In the genomic region with DNA sequence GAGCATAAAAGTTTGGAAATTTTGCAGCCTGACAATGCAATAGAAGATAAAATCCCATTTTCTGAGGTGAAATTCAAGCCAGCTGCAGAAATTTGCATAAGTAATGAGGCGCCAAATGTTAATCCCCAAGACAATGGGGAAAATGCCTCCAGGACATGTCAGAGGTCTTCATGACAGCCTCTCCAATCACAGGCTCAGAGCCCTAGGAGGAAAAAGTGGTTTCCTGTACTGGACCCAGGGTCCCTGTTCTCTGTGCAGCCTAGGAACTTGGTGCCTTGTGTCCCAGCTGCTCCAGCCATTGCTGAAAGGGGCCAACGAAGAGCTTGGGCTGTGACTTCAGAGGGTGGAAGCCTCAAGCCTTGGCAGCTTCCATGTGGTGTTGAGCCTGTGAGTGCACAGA, we compare ENCODE assay signal across 2 cellular contexts.
TF ChIP-seq lines count a peak whose summit lies in the region.

No MANE protein-coding gene starts in this region.

TF ChIP-seq in GM23338, 12 proteins besides CTCF, POLR2A, EP300 and RAD21 (continued from another document):
- TF ChIP-seq, protein P1, sequence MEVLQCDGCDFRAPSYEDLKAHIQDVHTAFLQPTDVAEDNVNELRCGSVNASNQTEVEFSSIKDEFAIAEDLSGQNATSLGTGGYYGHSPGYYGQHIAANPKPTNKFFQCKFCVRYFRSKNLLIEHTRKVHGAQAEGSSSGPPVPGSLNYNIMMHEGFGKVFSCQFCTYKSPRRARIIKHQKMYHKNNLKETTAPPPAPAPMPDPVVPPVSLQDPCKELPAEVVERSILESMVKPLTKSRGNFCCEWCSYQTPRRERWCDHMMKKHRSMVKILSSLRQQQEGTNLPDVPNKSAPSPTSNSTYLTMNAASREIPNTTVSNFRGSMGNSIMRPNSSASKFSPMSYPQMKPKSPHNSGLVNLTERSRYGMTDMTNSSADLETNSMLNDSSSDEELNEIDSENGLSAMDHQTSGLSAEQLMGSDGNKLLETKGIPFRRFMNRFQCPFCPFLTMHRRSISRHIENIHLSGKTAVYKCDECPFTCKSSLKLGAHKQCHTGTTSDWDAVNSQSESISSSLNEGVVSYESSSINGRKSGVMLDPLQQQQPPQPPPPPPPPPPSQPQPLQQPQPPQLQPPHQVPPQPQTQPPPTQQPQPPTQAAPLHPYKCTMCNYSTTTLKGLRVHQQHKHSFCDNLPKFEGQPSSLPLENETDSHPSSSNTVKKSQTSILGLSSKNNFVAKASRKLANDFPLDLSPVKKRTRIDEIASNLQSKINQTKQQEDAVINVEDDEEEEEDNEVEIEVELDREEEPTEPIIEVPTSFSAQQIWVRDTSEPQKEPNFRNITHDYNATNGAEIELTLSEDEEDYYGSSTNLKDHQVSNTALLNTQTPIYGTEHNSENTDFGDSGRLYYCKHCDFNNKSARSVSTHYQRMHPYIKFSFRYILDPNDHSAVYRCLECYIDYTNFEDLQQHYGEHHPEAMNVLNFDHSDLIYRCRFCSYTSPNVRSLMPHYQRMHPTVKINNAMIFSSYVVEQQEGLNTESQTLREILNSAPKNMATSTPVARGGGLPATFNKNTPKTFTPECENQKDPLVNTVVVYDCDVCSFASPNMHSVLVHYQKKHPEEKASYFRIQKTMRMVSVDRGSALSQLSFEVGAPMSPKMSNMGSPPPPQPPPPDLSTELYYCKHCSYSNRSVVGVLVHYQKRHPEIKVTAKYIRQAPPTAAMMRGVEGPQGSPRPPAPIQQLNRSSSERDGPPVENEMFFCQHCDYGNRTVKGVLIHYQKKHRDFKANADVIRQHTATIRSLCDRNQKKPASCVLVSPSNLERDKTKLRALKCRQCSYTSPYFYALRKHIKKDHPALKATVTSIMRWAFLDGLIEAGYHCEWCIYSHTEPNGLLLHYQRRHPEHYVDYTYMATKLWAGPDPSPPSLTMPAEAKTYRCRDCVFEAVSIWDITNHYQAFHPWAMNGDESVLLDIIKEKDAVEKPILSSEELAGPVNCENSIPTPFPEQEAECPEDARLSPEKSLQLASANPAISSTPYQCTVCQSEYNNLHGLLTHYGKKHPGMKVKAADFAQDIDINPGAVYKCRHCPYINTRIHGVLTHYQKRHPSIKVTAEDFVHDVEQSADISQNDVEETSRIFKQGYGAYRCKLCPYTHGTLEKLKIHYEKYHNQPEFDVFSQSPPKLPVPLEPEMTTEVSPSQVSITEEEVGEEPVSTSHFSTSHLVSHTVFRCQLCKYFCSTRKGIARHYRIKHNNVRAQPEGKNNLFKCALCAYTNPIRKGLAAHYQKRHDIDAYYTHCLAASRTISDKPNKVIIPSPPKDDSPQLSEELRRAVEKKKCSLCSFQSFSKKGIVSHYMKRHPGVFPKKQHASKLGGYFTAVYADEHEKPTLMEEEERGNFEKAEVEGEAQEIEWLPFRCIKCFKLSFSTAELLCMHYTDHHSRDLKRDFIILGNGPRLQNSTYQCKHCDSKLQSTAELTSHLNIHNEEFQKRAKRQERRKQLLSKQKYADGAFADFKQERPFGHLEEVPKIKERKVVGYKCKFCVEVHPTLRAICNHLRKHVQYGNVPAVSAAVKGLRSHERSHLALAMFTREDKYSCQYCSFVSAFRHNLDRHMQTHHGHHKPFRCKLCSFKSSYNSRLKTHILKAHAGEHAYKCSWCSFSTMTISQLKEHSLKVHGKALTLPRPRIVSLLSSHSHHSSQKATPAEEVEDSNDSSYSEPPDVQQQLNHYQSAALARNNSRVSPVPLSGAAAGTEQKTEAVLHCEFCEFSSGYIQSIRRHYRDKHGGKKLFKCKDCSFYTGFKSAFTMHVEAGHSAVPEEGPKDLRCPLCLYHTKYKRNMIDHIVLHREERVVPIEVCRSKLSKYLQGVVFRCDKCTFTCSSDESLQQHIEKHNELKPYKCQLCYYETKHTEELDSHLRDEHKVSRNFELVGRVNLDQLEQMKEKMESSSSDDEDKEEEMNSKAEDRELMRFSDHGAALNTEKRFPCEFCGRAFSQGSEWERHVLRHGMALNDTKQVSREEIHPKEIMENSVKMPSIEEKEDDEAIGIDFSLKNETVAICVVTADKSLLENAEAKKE (CRISPR knock-in tag; IDR thresholded peaks at IDR 0.05): no peak
- no peak for TF ChIP-seq ZNF331 (CRISPR knock-in tag; IDR thresholded peaks at IDR 0.05; ENCODE audit: low read depth)
- TF ChIP-seq ETS1 (IDR thresholded peaks at IDR 0.05): no peak
- TF ChIP-seq STAT1 (IDR thresholded peaks at IDR 0.05; ENCODE audit: unreplicated experiment): no peak
- TF ChIP-seq EZH2phosphoT487 (IDR thresholded peaks at IDR 0.05; ENCODE audit: unreplicated experiment): no peak
- no peak for TF ChIP-seq EZH2 (IDR thresholded peaks at IDR 0.05; ENCODE audit: low read depth, unreplicated experiment)
- TF ChIP-seq POLR2AphosphoS5 (IDR thresholded peaks at IDR 0.05; ENCODE audit: low read depth): no peak
- no peak for TF ChIP-seq NANOG (IDR thresholded peaks at IDR 0.05; ENCODE audit: borderline replicate concordance)
- no peak for TF ChIP-seq ZNF114 (CRISPR knock-in tag; IDR thresholded peaks at IDR 0.05)
- TF ChIP-seq CREB1 (CRISPR knock-in tag; IDR thresholded peaks at IDR 0.05; ENCODE audit: low read depth): no peak

TF ChIP-seq in WTC11, 78 proteins besides CTCF, POLR2A, EP300 and RAD21 (continued from another document and continues in another):
- TF ChIP-seq FOXP4 (CRISPR knock-in tag; IDR thresholded peaks at IDR 0.05) (no peak), IRF1 (CRISPR knock-in tag; IDR thresholded peaks at IDR 0.05) (no peak), NR2C2 (CRISPR knock-in tag; IDR thresholded peaks at IDR 0.05) (no peak), AR (CRISPR knock-in tag; IDR thresholded peaks at IDR 0.05) (no peak), ZNF232 (CRISPR knock-in tag; IDR thresholded peaks at IDR 0.05) (no peak), ZNF121 (CRISPR knock-in tag; IDR thresholded peaks at IDR 0.05) (no peak), RORB (CRISPR knock-in tag; IDR thresholded peaks at IDR 0.05) (no peak)
- TF ChIP-seq, protein P2, sequence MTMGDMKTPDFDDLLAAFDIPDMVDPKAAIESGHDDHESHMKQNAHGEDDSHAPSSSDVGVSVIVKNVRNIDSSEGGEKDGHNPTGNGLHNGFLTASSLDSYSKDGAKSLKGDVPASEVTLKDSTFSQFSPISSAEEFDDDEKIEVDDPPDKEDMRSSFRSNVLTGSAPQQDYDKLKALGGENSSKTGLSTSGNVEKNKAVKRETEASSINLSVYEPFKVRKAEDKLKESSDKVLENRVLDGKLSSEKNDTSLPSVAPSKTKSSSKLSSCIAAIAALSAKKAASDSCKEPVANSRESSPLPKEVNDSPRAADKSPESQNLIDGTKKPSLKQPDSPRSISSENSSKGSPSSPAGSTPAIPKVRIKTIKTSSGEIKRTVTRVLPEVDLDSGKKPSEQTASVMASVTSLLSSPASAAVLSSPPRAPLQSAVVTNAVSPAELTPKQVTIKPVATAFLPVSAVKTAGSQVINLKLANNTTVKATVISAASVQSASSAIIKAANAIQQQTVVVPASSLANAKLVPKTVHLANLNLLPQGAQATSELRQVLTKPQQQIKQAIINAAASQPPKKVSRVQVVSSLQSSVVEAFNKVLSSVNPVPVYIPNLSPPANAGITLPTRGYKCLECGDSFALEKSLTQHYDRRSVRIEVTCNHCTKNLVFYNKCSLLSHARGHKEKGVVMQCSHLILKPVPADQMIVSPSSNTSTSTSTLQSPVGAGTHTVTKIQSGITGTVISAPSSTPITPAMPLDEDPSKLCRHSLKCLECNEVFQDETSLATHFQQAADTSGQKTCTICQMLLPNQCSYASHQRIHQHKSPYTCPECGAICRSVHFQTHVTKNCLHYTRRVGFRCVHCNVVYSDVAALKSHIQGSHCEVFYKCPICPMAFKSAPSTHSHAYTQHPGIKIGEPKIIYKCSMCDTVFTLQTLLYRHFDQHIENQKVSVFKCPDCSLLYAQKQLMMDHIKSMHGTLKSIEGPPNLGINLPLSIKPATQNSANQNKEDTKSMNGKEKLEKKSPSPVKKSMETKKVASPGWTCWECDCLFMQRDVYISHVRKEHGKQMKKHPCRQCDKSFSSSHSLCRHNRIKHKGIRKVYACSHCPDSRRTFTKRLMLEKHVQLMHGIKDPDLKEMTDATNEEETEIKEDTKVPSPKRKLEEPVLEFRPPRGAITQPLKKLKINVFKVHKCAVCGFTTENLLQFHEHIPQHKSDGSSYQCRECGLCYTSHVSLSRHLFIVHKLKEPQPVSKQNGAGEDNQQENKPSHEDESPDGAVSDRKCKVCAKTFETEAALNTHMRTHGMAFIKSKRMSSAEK (CRISPR knock-in tag; IDR thresholded peaks at IDR 0.05; ENCODE audit: borderline replicate concordance): no peak
- TF ChIP-seq, protein P3, sequence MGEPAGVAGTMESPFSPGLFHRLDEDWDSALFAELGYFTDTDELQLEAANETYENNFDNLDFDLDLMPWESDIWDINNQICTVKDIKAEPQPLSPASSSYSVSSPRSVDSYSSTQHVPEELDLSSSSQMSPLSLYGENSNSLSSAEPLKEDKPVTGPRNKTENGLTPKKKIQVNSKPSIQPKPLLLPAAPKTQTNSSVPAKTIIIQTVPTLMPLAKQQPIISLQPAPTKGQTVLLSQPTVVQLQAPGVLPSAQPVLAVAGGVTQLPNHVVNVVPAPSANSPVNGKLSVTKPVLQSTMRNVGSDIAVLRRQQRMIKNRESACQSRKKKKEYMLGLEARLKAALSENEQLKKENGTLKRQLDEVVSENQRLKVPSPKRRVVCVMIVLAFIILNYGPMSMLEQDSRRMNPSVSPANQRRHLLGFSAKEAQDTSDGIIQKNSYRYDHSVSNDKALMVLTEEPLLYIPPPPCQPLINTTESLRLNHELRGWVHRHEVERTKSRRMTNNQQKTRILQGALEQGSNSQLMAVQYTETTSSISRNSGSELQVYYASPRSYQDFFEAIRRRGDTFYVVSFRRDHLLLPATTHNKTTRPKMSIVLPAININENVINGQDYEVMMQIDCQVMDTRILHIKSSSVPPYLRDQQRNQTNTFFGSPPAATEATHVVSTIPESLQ (CRISPR knock-in tag; IDR thresholded peaks at IDR 0.05): no peak
- TF ChIP-seq, protein P4, sequence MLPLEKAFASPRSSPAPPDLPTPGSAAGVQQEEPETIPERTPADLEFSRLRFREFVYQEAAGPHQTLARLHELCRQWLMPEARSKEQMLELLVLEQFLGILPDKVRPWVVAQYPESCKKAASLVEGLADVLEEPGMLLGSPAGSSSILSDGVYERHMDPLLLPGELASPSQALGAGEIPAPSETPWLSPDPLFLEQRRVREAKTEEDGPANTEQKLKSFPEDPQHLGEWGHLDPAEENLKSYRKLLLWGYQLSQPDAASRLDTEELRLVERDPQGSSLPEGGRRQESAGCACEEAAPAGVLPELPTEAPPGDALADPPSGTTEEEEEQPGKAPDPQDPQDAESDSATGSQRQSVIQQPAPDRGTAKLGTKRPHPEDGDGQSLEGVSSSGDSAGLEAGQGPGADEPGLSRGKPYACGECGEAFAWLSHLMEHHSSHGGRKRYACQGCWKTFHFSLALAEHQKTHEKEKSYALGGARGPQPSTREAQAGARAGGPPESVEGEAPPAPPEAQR (CRISPR knock-in tag; IDR thresholded peaks at IDR 0.05): no peak
- TF ChIP-seq, protein P5, sequence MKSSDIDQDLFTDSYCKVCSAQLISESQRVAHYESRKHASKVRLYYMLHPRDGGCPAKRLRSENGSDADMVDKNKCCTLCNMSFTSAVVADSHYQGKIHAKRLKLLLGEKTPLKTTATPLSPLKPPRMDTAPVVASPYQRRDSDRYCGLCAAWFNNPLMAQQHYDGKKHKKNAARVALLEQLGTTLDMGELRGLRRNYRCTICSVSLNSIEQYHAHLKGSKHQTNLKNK (CRISPR knock-in tag; IDR thresholded peaks at IDR 0.05): no peak
